In genomic region chr1:21307663-21308062, GRCh38 we compare ENCODE assay signal across 11 cellular contexts. TPM values are rescaled to one million over a fixed set of nuclear protein-coding genes. Genes with fewer than 3 reads are reported as not detected.
DNase-seq lines count a peak whose midpoint lies in the region; ATAC-seq and TF ChIP-seq lines count a peak whose summit lies in the region.
"Had no signal": no experiment of that assay in that cellular context is flagged by ENCODE, and none has a peak within 500 bp of the region (broad histone marks: within the 10 kb centered on the region; RNA-seq: fewer than 3 reads in every experiment).

No MANE protein-coding gene starts in this region.

- peak overlapping the region in 2 of 11 experiments; percentile 3 to 18; a peak in 1 of 22 replicates for H3K9ac ChIP-seq in BLaER1 treated with 17β-estradiol and CSF1 and Interleukin-3, amounts not matched to agents 10 nM and 100 nM
- peak overlapping the region; percentile 54 for H3K9ac ChIP-seq in muscle layer of colon (ENCODE audit: low read length)

- peaks cover 15 to 61% (median 55%) of the 10 kb centered on the region in 10 experiments for H3K4me1 ChIP-seq in BLaER1 treated with 17β-estradiol and CSF1 and Interleukin-3, amounts not matched to agents 10 nM and 100 nM
- H3K4me1 ChIP-seq in GM23338 (ENCODE audit: insufficient read depth) (peaks cover 29% of the 10 kb centered on the region), muscle layer of colon (ENCODE audit: insufficient read depth, low read length) (peaks cover 81% of the 10 kb centered on the region)

- H2AFZ ChIP-seq in GM23338: no peak overlapping the region

- H3K9me2 ChIP-seq in GM23338 (ENCODE audit: insufficient read depth): no peaks in the 10 kb centered on the region

- DNase-seq in GM23338 (ENCODE audit: low spot score) (peak; percentile 67), cortex of kidney (lab: John Stamatoyannopoulos, UW) (no peak)
- no peak for DNase-seq in activated T-cell treated with anti-CD3 and anti-CD28 coated beads, Interleukin-2, amount 50 U/mL, for 72 hours
- DNase-seq: DMS79, NCI-H226 had no signal

- peaks cover 0 to 4% (median 0%) of the 10 kb centered on the region in 11 experiments; a peak in 1 of 22 replicates for H3K27me3 ChIP-seq in BLaER1 treated with 17β-estradiol and CSF1 and Interleukin-3, amounts not matched to agents 10 nM and 100 nM
- H3K27me3 ChIP-seq in GM23338 (ENCODE audit: insufficient read depth): no peaks in the 10 kb centered on the region
- H3K27me3 ChIP-seq in muscle layer of colon (ENCODE audit: control insufficient read depth in 1 of 2, insufficient read depth in 2 of 2, low read length in 2 of 2): no peaks in the 10 kb centered on the region

- peaks cover 13% of the 10 kb centered on the region for H3K27me3 Mint-ChIP-seq in GM23338 (ENCODE audit: insufficient read depth, low read depth, poor library complexity)
- no peaks in the 10 kb centered on the region for H3K27me3 Mint-ChIP-seq in activated T-cell treated with anti-CD3 and anti-CD28 coated beads, Interleukin-2, amount 50 U/mL, for 72 hours (ENCODE audit: low read depth)

- no peak for TF ChIP-seq CTCF in GM23338 (conservative IDR thresholded peaks at IDR 0.05; ENCODE audit: low read depth in 2 of 2)

- no peaks in the 10 kb centered on the region for H3K36me3 ChIP-seq in BLaER1 treated with 17β-estradiol and CSF1 and Interleukin-3, amounts not matched to agents 10 nM and 100 nM
- H3K36me3 ChIP-seq in GM23338 (ENCODE audit: insufficient read depth): no peaks in the 10 kb centered on the region
- no peaks in the 10 kb centered on the region for H3K36me3 ChIP-seq in muscle layer of colon (ENCODE audit: insufficient read depth, low read length)

- peaks cover 0 to 44% (median 8%) of the 10 kb centered on the region in 11 experiments; a peak in 10 of 22 replicates for H4K20me1 ChIP-seq in BLaER1 treated with 17β-estradiol and CSF1 and Interleukin-3, amounts not matched to agents 10 nM and 100 nM
- 0 out of 2 replicates have a peak, but pooled peaks cover 4% of the 10 kb centered on the region for H4K20me1 ChIP-seq in GM23338 (replicated peaks; ENCODE audit: insufficient read depth)

- no peak overlapping the region for H3K4me3 ChIP-seq in BLaER1 treated with 17β-estradiol and CSF1 and Interleukin-3, amounts not matched to agents 10 nM and 100 nM
- H3K4me3 ChIP-seq in GM23338 (no peak overlapping the region), muscle layer of colon (ENCODE audit: low read depth in 1 of 2, low read length in 2 of 2) (peak overlapping the region in 1 of 2 donors; percentile 37)

- H3F3A ChIP-seq in GM23338 (replicated peaks; ENCODE audit: low read depth): peaks cover 4% of the 10 kb centered on the region; the same call in 1 of the 2 replicates

- no peak overlapping the region for H3K27ac Mint-ChIP-seq in GM23338
- H3K27ac Mint-ChIP-seq in activated T-cell treated with anti-CD3 and anti-CD28 coated beads, Interleukin-2, amount 50 U/mL, for 72 hours: peak overlapping the region; percentile 55

- peak overlapping the region in 10 of 11 experiments; percentile 18 to 81 (median 60); a peak in 19 of 22 replicates for H3K4me2 ChIP-seq in BLaER1 treated with 17β-estradiol and CSF1 and Interleukin-3, amounts not matched to agents 10 nM and 100 nM
- peak overlapping the region; percentile 51; the same call in 1 of the 2 replicates for H3K4me2 ChIP-seq in GM23338

- H3K27ac ChIP-seq in BLaER1 treated with 17β-estradiol and CSF1 and Interleukin-3, amounts not matched to agents 10 nM and 100 nM: peak overlapping the region in 4 of 11 experiments; percentile 16 to 53 (median 34); a peak in 4 of 22 replicates
- H3K27ac ChIP-seq in GM23338 (ENCODE audit: low read depth) (no peak overlapping the region), muscle layer of colon (ENCODE audit: low read depth, low read length) (peak overlapping the region; percentile 79)
- H3K27ac ChIP-seq: epithelial cell of prostate had no signal

- no peaks in the 10 kb centered on the region for H3K9me3 Mint-ChIP-seq in GM23338
- peaks cover 0 to 1% of the 10 kb centered on the region in 2 donors for H3K9me3 Mint-ChIP-seq in activated T-cell treated with anti-CD3 and anti-CD28 coated beads, Interleukin-2, amount 50 U/mL, for 72 hours

- peaks cover 0 to 6% (median 4%) of the 10 kb centered on the region in 11 experiments; a peak in 7 of 22 replicates for H3K9me3 ChIP-seq in BLaER1 treated with 17β-estradiol and CSF1 and Interleukin-3, amounts not matched to agents 10 nM and 100 nM (replicated peaks in 1 of 11)
- H3K9me3 ChIP-seq in muscle layer of colon (ENCODE audit: low read length): no peaks in the 10 kb centered on the region

- no peak overlapping the region for H3K4me3 Mint-ChIP-seq in GM23338
- no peak overlapping the region for H3K4me3 Mint-ChIP-seq in activated T-cell treated with anti-CD3 and anti-CD28 coated beads, Interleukin-2, amount 50 U/mL, for 72 hours

- ATAC-seq in GM23338 (peak; percentile 70), HG03025 (IDR thresholded peaks at IDR 0.05; ENCODE audit: low FRiP score, unreplicated experiment) (no peak), HG03159 (IDR thresholded peaks at IDR 0.05; ENCODE audit: unreplicated experiment) (no peak), HG03378 (IDR thresholded peaks at IDR 0.05; ENCODE audit: unreplicated experiment) (no peak)
- peak; percentile 41 to 54 for ATAC-seq in activated T-cell treated with anti-CD3 and anti-CD28 coated beads, Interleukin-2, amount 50 U/mL, for 72 hours (replicated peaks in 1 of 2)

- peaks cover 4% of the 10 kb centered on the region; the same call in 1 of the 2 replicates for H3K79me2 ChIP-seq in GM23338 (replicated peaks; ENCODE audit: insufficient read depth)

- no peaks in the 10 kb centered on the region; the same call in 2 of the 3 replicates for H3K36me3 Mint-ChIP-seq in GM23338 (ENCODE audit: low read depth)
- peaks cover 2 to 12% of the 10 kb centered on the region in 2 donors for H3K36me3 Mint-ChIP-seq in activated T-cell treated with anti-CD3 and anti-CD28 coated beads, Interleukin-2, amount 50 U/mL, for 72 hours (ENCODE audit: insufficient read depth in 2 of 2)

- H3K4me1 Mint-ChIP-seq in GM23338: peaks cover 59% of the 10 kb centered on the region
- H3K4me1 Mint-ChIP-seq in activated T-cell treated with anti-CD3 and anti-CD28 coated beads, Interleukin-2, amount 50 U/mL, for 72 hours (ENCODE audit: low read depth): peaks cover 75% of the 10 kb centered on the region

TF ChIP-seq in GM23338, 12 proteins besides CTCF, POLR2A, EP300 and RAD21 (continues in another document):
- no peak for TF ChIP-seq EZH2 (IDR thresholded peaks at IDR 0.05; ENCODE audit: low read depth, unreplicated experiment)
- no peak for TF ChIP-seq POLR2AphosphoS5 (IDR thresholded peaks at IDR 0.05; ENCODE audit: low read depth)

RNA-seq across cellular contexts. Expression of gene ECE1, which starts 17.4 kb away (rescaled TPM):
- total RNA-seq in GM23338 (2014; rRNA removed; shearing (Covaris generic)): 45.0 and 48.0 TPM in 2 replicates
- 10.4 and 11.0 TPM in 2 replicates for polyA plus RNA-seq in GM23338 (2016; fragmentation: Nextera tagmentation; extraction: Ambion mirVana)
- total RNA-seq in activated T-cell treated with anti-CD3 and anti-CD28 coated beads, Interleukin-2, amount 50 U/mL, for 72 hours: 100 to 1,000 TPM; 159 to 193 TPM

Comparison
In these comparisons a context has a peak if more than half of its experiments do, and no peak if none do; other contexts are left out.
1. ATAC-seq: peak in GM23338 (single experiment) and activated T-cell treated with anti-CD3 and anti-CD28 coated beads, Interleukin-2, amount 50 U/mL, for 72 hours (2 of 2); none in HG03025 (single experiment), HG03159 (single experiment) and HG03378 (single experiment).